1 cellular context compared by ENCODE assay signal in genomic region chr2:7089898-7090510, GRCh38.
TF ChIP-seq lines count a peak whose summit lies in the region.

No MANE protein-coding gene starts in this region.

TF ChIP-seq in GM23338, 12 proteins besides CTCF, POLR2A, EP300 and RAD21 (continued from another document):
- no peak for TF ChIP-seq POLR2AphosphoS5 (IDR thresholded peaks at IDR 0.05; ENCODE audit: low read depth)
- no peak for TF ChIP-seq NANOG (IDR thresholded peaks at IDR 0.05; ENCODE audit: borderline replicate concordance)
- TF ChIP-seq EZH2 (IDR thresholded peaks at IDR 0.05; ENCODE audit: low read depth, unreplicated experiment): no peak
- TF ChIP-seq, protein P1, sequence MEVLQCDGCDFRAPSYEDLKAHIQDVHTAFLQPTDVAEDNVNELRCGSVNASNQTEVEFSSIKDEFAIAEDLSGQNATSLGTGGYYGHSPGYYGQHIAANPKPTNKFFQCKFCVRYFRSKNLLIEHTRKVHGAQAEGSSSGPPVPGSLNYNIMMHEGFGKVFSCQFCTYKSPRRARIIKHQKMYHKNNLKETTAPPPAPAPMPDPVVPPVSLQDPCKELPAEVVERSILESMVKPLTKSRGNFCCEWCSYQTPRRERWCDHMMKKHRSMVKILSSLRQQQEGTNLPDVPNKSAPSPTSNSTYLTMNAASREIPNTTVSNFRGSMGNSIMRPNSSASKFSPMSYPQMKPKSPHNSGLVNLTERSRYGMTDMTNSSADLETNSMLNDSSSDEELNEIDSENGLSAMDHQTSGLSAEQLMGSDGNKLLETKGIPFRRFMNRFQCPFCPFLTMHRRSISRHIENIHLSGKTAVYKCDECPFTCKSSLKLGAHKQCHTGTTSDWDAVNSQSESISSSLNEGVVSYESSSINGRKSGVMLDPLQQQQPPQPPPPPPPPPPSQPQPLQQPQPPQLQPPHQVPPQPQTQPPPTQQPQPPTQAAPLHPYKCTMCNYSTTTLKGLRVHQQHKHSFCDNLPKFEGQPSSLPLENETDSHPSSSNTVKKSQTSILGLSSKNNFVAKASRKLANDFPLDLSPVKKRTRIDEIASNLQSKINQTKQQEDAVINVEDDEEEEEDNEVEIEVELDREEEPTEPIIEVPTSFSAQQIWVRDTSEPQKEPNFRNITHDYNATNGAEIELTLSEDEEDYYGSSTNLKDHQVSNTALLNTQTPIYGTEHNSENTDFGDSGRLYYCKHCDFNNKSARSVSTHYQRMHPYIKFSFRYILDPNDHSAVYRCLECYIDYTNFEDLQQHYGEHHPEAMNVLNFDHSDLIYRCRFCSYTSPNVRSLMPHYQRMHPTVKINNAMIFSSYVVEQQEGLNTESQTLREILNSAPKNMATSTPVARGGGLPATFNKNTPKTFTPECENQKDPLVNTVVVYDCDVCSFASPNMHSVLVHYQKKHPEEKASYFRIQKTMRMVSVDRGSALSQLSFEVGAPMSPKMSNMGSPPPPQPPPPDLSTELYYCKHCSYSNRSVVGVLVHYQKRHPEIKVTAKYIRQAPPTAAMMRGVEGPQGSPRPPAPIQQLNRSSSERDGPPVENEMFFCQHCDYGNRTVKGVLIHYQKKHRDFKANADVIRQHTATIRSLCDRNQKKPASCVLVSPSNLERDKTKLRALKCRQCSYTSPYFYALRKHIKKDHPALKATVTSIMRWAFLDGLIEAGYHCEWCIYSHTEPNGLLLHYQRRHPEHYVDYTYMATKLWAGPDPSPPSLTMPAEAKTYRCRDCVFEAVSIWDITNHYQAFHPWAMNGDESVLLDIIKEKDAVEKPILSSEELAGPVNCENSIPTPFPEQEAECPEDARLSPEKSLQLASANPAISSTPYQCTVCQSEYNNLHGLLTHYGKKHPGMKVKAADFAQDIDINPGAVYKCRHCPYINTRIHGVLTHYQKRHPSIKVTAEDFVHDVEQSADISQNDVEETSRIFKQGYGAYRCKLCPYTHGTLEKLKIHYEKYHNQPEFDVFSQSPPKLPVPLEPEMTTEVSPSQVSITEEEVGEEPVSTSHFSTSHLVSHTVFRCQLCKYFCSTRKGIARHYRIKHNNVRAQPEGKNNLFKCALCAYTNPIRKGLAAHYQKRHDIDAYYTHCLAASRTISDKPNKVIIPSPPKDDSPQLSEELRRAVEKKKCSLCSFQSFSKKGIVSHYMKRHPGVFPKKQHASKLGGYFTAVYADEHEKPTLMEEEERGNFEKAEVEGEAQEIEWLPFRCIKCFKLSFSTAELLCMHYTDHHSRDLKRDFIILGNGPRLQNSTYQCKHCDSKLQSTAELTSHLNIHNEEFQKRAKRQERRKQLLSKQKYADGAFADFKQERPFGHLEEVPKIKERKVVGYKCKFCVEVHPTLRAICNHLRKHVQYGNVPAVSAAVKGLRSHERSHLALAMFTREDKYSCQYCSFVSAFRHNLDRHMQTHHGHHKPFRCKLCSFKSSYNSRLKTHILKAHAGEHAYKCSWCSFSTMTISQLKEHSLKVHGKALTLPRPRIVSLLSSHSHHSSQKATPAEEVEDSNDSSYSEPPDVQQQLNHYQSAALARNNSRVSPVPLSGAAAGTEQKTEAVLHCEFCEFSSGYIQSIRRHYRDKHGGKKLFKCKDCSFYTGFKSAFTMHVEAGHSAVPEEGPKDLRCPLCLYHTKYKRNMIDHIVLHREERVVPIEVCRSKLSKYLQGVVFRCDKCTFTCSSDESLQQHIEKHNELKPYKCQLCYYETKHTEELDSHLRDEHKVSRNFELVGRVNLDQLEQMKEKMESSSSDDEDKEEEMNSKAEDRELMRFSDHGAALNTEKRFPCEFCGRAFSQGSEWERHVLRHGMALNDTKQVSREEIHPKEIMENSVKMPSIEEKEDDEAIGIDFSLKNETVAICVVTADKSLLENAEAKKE (CRISPR knock-in tag; IDR thresholded peaks at IDR 0.05): no peak
- TF ChIP-seq, protein P2, sequence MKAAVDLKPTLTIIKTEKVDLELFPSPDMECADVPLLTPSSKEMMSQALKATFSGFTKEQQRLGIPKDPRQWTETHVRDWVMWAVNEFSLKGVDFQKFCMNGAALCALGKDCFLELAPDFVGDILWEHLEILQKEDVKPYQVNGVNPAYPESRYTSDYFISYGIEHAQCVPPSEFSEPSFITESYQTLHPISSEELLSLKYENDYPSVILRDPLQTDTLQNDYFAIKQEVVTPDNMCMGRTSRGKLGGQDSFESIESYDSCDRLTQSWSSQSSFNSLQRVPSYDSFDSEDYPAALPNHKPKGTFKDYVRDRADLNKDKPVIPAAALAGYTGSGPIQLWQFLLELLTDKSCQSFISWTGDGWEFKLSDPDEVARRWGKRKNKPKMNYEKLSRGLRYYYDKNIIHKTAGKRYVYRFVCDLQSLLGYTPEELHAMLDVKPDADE (IDR thresholded peaks at IDR 0.05): no peak
- TF ChIP-seq JUNB (IDR thresholded peaks at IDR 0.05; ENCODE audit: unreplicated experiment): no peak
